ENCODE assay signal across 8 cellular contexts in the genomic region with DNA sequence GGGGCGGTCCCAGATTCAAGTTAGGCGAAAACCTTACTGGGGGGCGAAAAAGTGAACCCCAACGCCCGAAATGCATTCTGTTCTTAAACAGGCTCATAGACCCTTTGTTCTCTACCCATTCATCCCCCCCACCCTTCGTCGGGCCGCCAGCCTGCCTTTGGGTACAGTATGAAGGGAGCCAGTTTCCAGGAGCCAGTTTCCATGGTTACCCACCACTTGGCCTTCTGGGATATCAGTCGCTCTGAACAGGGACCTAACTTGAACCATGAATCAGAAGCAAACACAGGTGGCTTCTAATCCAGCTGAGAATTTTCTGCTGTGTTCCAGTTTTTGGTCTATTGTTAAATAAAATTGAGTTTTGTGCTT. TPM values are rescaled to one million over a fixed set of nuclear protein-coding genes. Genes with fewer than 3 reads are reported as not detected.
DNase-seq lines count a peak whose midpoint lies in the region; ATAC-seq, FAIRE-seq and TF ChIP-seq lines count a peak whose summit lies in the region.

No MANE protein-coding gene starts in this region.

- ATAC-seq in GM12878 (peak; percentile 92), GM18861 (IDR thresholded peaks at IDR 0.05; ENCODE audit: unreplicated experiment) (no peak)

- in situ Hi-C loops in GM12878 (cut with MboI), result no loop called here

- no peak for TF ChIP-seq RAD21 in GM12878 (IDR thresholded peaks at IDR 0.05; ENCODE audit: insufficient read depth, low read depth, low read length)

- peak overlapping the region; percentile 99 for H2AFZ ChIP-seq in GM12878 (ENCODE audit: control insufficient read depth, low read depth, low read length)

- CTCF ChIA-PET in HEK293 (lab: Yijun Ruan, JAX) (interaction anchor here (0.5 kb wide), 1 partner anchor 50 kb away, joined by 3 read pairs; no protein-coding TSS in a partner anchor), GM12878 (lab: Yijun Ruan, JAX) (no interaction called here)

- BruUV-seq in GM12878 (replicated peaks; lab: Mats Ljungman, UMichigan), result TSS peak; percentile 83

- H3K4me3 ChIP-seq in HEK293 (ENCODE audit: low read depth, low read length) (peak overlapping the region; percentile 90), GM12878 (peak overlapping the region; percentile 99), retinal pigment epithelial cell (ENCODE audit: low read length) (peak overlapping the region; percentile 100)

- no peaks in the 10 kb centered on the region for H4K20me1 ChIP-seq in GM12878 (ENCODE audit: control insufficient read depth, insufficient read depth)

- DNase-seq in DMS79 treated with DMSO at 0.1 percent for 48 hours (lab: John Stamatoyannopoulos, UW) (peak; percentile 35), NCI-H1417 (lab: John Stamatoyannopoulos, UW) (peak; percentile 41 to 90 (median 75)), T1000 (lab: John Stamatoyannopoulos, UW) (peak; percentile 62), GM12878 (ENCODE audit: low read depth, low spot score) (no peak), iPS DF 4.7 (ENCODE audit: extremely low read depth, low spot score) (peak; percentile 49), retinal pigment epithelial cell (ENCODE audit: low read depth) (peak; percentile 62)

- TF ChIP-seq EP300 in GM12878 (IDR thresholded peaks at IDR 0.05; ENCODE audit: borderline replicate concordance in 1 of 2, control insufficient read depth in 1 of 2, low read depth in 2 of 2, low read length in 2 of 2), result no peak

- peaks cover 5% of the 10 kb centered on the region; the same call in 1 of the 2 replicates for H3K4me1 ChIP-seq in HEK293 (ENCODE audit: control insufficient read depth, insufficient read depth, low read length)
- peaks cover 3% of the 10 kb centered on the region for H3K4me1 ChIP-seq in GM12878 (ENCODE audit: control insufficient read depth, insufficient read depth, low read length)

- H3K79me2 ChIP-seq in GM12878 (ENCODE audit: control insufficient read depth, insufficient read depth, low read length), result peaks cover 16% of the 10 kb centered on the region

- no peak for TF ChIP-seq POLR2A in GM12878 (IDR thresholded peaks at IDR 0.05; ENCODE audit: low read depth, low read length)

- H3K9me3 ChIP-seq in HEK293 (ENCODE audit: control insufficient read depth, insufficient read depth, low read depth, low read length), result no peaks in the 10 kb centered on the region
- peaks cover 2% of the 10 kb centered on the region; the same call in 2 of the 3 replicates for H3K9me3 ChIP-seq in GM12878 (replicated peaks; ENCODE audit: control insufficient read depth, insufficient read depth, low read length)

- TF ChIP-seq CTCF in HEK293 (tag by site-specific recombination; IDR thresholded peaks at IDR 0.05), result no peak
- no peak for TF ChIP-seq CTCF in GM12878 (IDR thresholded peaks at IDR 0.05 in 2 of 3, conservative IDR thresholded peaks at IDR 0.05 in 1 of 3; ENCODE audit: control insufficient read depth in 2 of 3, extremely low read depth in 1 of 3, insufficient read depth in 1 of 3, low read depth in 3 of 3, low read length in 3 of 3)
- no peak for TF ChIP-seq CTCF in retinal pigment epithelial cell (conservative IDR thresholded peaks at IDR 0.05; ENCODE audit: low read depth, low read length)

- WGBS in GM12878 (ENCODE audit: insufficient coverage, insufficient replicate concordance, low lambda C conversion rate, missing lambda C conversion rate), result under 1% methylated on average over 7 of the region's 9 CpGs

- intact Hi-C loops in GM12878 (cut with micrococcal nuclease; ENCODE audit: unreplicated experiment), result loop anchor here (2.0 kb wide), 1 partner anchor 53 kb away; the partner anchor contains the start of gene CLTC

- POLR2A ChIA-PET in HEK293 (lab: Yijun Ruan, JAX), result interaction anchor here (1.6 to 2.1 kb wide), 2 partner anchors 54 to 142 kb away, joined by 5 to 17 read pairs; partner anchors contain the start of genes CLTC, PTRH2 and VMP1
- POLR2A ChIA-PET in GM12878 (lab: Charles Lee), result interaction anchor here (0.5 to 1.0 kb wide), 2 partner anchors 53 to 353 kb away, joined by 4 to 5 read pairs; partner anchors contain the start of gene CLTC

- H3K27me3 ChIP-seq in GM12878 (replicated peaks in 1 of 2; ENCODE audit: control insufficient read depth in 2 of 2, insufficient read depth in 2 of 2, low read length in 1 of 2), result no peaks in the 10 kb centered on the region

- H3K4me2 ChIP-seq in GM12878 (ENCODE audit: control insufficient read depth, insufficient read depth), result peak overlapping the region; percentile 98

- H3K9ac ChIP-seq in GM12878 (ENCODE audit: control insufficient read depth, insufficient read depth, low read length), result peak overlapping the region; percentile 86

- SMC1A ChIA-PET in GM12878 (lab: Charles Lee; ENCODE audit: uncharacterized antibody, unreplicated experiment), result interaction anchor here (1.2 kb wide), 1 partner anchor 56 kb away, joined by 5 read pairs; no protein-coding TSS in a partner anchor

- peak; percentile 61 for FAIRE-seq in GM12878 (lab: Jason Lieb, UNC)

- RAD21 ChIA-PET in GM12878 (lab: Charles Lee; ENCODE audit: unreplicated experiment), result interaction anchor here (1.0 to 1.3 kb wide), 2 partner anchors 44 to 56 kb away, joined by 3 read pairs; no protein-coding TSS in a partner anchor

- peaks cover 14% of the 10 kb centered on the region in 2 experiments for H3K36me3 ChIP-seq in HEK293 (ENCODE audit: control insufficient read depth in 2 of 2, insufficient read depth in 1 of 2, low read length in 2 of 2)
- peaks cover 0 to 3% of the 10 kb centered on the region in 2 experiments; a peak in 1 of 4 replicates for H3K36me3 ChIP-seq in GM12878 (ENCODE audit: control insufficient read depth in 2 of 2, insufficient read depth in 2 of 2, low read length in 1 of 2)

- H3K27ac ChIP-seq in HEK293 (ENCODE audit: extremely low read depth, low read depth, low read length) (peak overlapping the region; percentile 37; the same call in 1 of the 2 replicates), GM12878 (ENCODE audit: control insufficient read depth, insufficient read depth) (peak overlapping the region; percentile 69)

TF ChIP-seq in HEK293, 187 proteins besides CTCF, POLR2A, EP300 and RAD21:
- TF ChIP-seq MYNN (tag by site-specific recombination; IDR thresholded peaks at IDR 0.05; ENCODE audit: borderline replicate concordance), result peak; percentile 77; the same call in 1 of the 2 replicates
- peak; percentile 44; the same call in 1 of the 2 replicates for TF ChIP-seq ZNF76 (tag by site-specific recombination; IDR thresholded peaks at IDR 0.05; ENCODE audit: borderline replicate concordance, low read depth)
- TF ChIP-seq ZNF404 (tag by site-specific recombination; IDR thresholded peaks at IDR 0.05), result no peak
TF ChIP-seq in HEK293: peak in this region for 2.

TF ChIP-seq in GM12878, 131 proteins besides CTCF, POLR2A, EP300 and RAD21:
- TF ChIP-seq LARP7 (IDR thresholded peaks at IDR 0.05), result no peak
- TF ChIP-seq, protein P1, sequence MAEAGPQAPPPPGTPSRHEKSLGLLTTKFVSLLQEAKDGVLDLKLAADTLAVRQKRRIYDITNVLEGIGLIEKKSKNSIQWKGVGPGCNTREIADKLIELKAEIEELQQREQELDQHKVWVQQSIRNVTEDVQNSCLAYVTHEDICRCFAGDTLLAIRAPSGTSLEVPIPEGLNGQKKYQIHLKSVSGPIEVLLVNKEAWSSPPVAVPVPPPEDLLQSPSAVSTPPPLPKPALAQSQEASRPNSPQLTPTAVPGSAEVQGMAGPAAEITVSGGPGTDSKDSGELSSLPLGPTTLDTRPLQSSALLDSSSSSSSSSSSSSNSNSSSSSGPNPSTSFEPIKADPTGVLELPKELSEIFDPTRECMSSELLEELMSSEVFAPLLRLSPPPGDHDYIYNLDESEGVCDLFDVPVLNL (IDR thresholded peaks at IDR 0.05; ENCODE audit: low read depth, low read length), result no peak
- no peak for TF ChIP-seq GABPA (IDR thresholded peaks at IDR 0.05; ENCODE audit: low read depth)
- peak; percentile 97 for TF ChIP-seq BMI1 (IDR thresholded peaks at IDR 0.05; ENCODE audit: borderline replicate concordance)
- TF ChIP-seq RCOR1 (conservative IDR thresholded peaks at IDR 0.05; ENCODE audit: low read depth, low read length), result 0 out of 2 replicates have a peak, but pooled peaks have one; percentile 10
- no peak for TF ChIP-seq SPI1 (IDR thresholded peaks at IDR 0.05; ENCODE audit: borderline replicate concordance, insufficient read depth, low read depth, low read length)

RNA-seq across cellular contexts. Expression of gene DHX40, which starts 0.5 kb away (rescaled TPM):
- 44.4 and 55.3 TPM in 2 replicates for total RNA-seq in GM12878 (2013; cell fraction: nucleolus; rRNA removed)
- total RNA-seq in GM12878 (2014; rRNA removed), result 13.0 and 16.5 TPM in 2 replicates
- 17.0 and 17.1 TPM in 2 replicates for total RNA-seq in GM12878 (2014; rRNA removed; fragmentation: Illumina TruSeq; extraction: Trizol)
- total RNA-seq in GM12878 (2021), result 11.0 and 12.6 TPM in 2 replicates
- 7.5 TPM for polyA plus RNA-seq in GM12878 (2011; ENCODE audit: low read depth)
- polyA plus RNA-seq in GM12878 (2011; rRNA removed), result 29.2 and 50.0 TPM in 2 replicates
- 9.7 and 11.1 TPM in 2 replicates for polyA plus RNA-seq in GM12878 (2011; cell fraction: cytosol; rRNA removed)
- polyA plus RNA-seq in GM12878 (2011; cell fraction: nucleus; rRNA removed), result 23.1 and 26.7 TPM in 2 replicates
- polyA plus RNA-seq in GM12878 (2012), result 11.9 and 17.4 TPM in 2 replicates
- polyA plus RNA-seq in GM12878 (2014; fragmentation: Illumina TruSeq; extraction: Trizol), result 14.8 and 18.5 TPM in 2 replicates
- polyA plus RNA-seq in GM12878 (2014; fragmentation: Nextera tagmentation; extraction: Ambion mirVana), result 1 to 10 TPM; 4.8 to 5.6 TPM
- 11.2 and 13.6 TPM in 2 replicates for polyA plus RNA-seq in GM12878 (2014; rRNA removed)
- polyA plus RNA-seq in GM12878 (2016; fragmentation: Nextera tagmentation; extraction: Ambion mirVana), result 1 to 10 TPM; 8.0 to 9.1 TPM
- 28.6 and 31.4 TPM in 2 replicates for polyA minus RNA-seq in GM12878 (2011; rRNA and poly(A)+ RNA removed)
- polyA minus RNA-seq in GM12878 (2011; cell fraction: cytosol; rRNA and poly(A)+ RNA removed), result 10.8 and 11.4 TPM in 2 replicates
- polyA minus RNA-seq in GM12878 (2011; cell fraction: nucleus; rRNA and poly(A)+ RNA removed), result 9.9 and 15.8 TPM in 2 replicates

RNA-seq across cellular contexts. Expression of gene CLTC, which starts 53.8 kb away (rescaled TPM):
- 282 and 283 TPM in 2 replicates for total RNA-seq in GM12878 (2013; cell fraction: nucleolus; rRNA removed)
- 120 and 137 TPM in 2 replicates for total RNA-seq in GM12878 (2014; rRNA removed)
- 139 and 141 TPM in 2 replicates for total RNA-seq in GM12878 (2014; rRNA removed; fragmentation: Illumina TruSeq; extraction: Trizol)
- total RNA-seq in GM12878 (2021), result 178 and 188 TPM in 2 replicates
- polyA plus RNA-seq in GM12878 (2011; ENCODE audit: low read depth), result 80.2 TPM
- 140 and 178 TPM in 2 replicates for polyA plus RNA-seq in GM12878 (2011; rRNA removed)
- polyA plus RNA-seq in GM12878 (2011; cell fraction: cytosol; rRNA removed), result 136 and 157 TPM in 2 replicates
- polyA plus RNA-seq in GM12878 (2011; cell fraction: nucleus; rRNA removed), result 95.3 and 118 TPM in 2 replicates
- 81.8 and 95.9 TPM in 2 replicates for polyA plus RNA-seq in GM12878 (2012)
- 105 and 110 TPM in 2 replicates for polyA plus RNA-seq in GM12878 (2014; fragmentation: Illumina TruSeq; extraction: Trizol)
- 10 to 100 TPM; 93.0 to 94.3 TPM for polyA plus RNA-seq in GM12878 (2014; fragmentation: Nextera tagmentation; extraction: Ambion mirVana)
- polyA plus RNA-seq in GM12878 (2014; rRNA removed), result 60.3 and 77.5 TPM in 2 replicates
- polyA plus RNA-seq in GM12878 (2016; fragmentation: Nextera tagmentation; extraction: Ambion mirVana), result 100 to 1,000 TPM; 156 to 179 TPM
- 364 and 505 TPM in 2 replicates for polyA minus RNA-seq in GM12878 (2011; rRNA and poly(A)+ RNA removed)
- polyA minus RNA-seq in GM12878 (2011; cell fraction: cytosol; rRNA and poly(A)+ RNA removed), result 148 and 203 TPM in 2 replicates
- polyA minus RNA-seq in GM12878 (2011; cell fraction: nucleus; rRNA and poly(A)+ RNA removed), result 82.2 and 124 TPM in 2 replicates
